In genomic region chr19:3035542-3036118, GRCh38 we compare ENCODE assay signal across 1 cellular context.
TF ChIP-seq lines count a peak whose summit lies in the region.

No MANE protein-coding gene starts in this region.

TF ChIP-seq in GM12878, 131 proteins besides CTCF, POLR2A, EP300 and RAD21 (continued from another document and continues in another):
- TF ChIP-seq YY1 (IDR thresholded peaks at IDR 0.05; ENCODE audit: low read depth, low read length): no peak; the same call in 1 of the 2 replicates
- TF ChIP-seq CHD4 (IDR thresholded peaks at IDR 0.05): no peak
- TF ChIP-seq PAX5 (IDR thresholded peaks at IDR 0.05; ENCODE audit: borderline replicate concordance, low read depth, low read length): no peak
- no peak for TF ChIP-seq E2F8 (IDR thresholded peaks at IDR 0.05; ENCODE audit: low read depth, partially characterized antibody)
- no peak for TF ChIP-seq SIX5 (IDR thresholded peaks at IDR 0.05; ENCODE audit: low read depth, low read length, severe bottlenecking)
- no peak for TF ChIP-seq HSF1 (IDR thresholded peaks at IDR 0.05; ENCODE audit: low read depth, low read length)
- peak; percentile 11; the same call in 1 of the 2 replicates for TF ChIP-seq LARP7 (IDR thresholded peaks at IDR 0.05)
- no peak for TF ChIP-seq IRF5 (IDR thresholded peaks at IDR 0.05; ENCODE audit: borderline replicate concordance)
- TF ChIP-seq HCFC1 (IDR thresholded peaks at IDR 0.05; ENCODE audit: low read length): no peak; the same call in 1 of the 2 replicates
- TF ChIP-seq RELB (IDR thresholded peaks at IDR 0.05; ENCODE audit: low read depth): no peak
- no peak for TF ChIP-seq EZH2 (IDR thresholded peaks at IDR 0.05; ENCODE audit: borderline replicate concordance, control insufficient read depth, low read depth, low read length)
- TF ChIP-seq REST (IDR thresholded peaks at IDR 0.05; ENCODE audit: low read depth, low read length): no peak
- TF ChIP-seq ZBTB40 (IDR thresholded peaks at IDR 0.05; ENCODE audit: borderline replicate concordance): no peak
- no peak; the same call in 1 of the 2 replicates for TF ChIP-seq RAD51 (IDR thresholded peaks at IDR 0.05)
- TF ChIP-seq POLR2AphosphoS2 (IDR thresholded peaks at IDR 0.05; ENCODE audit: low read depth, low read length): no peak
- no peak for TF ChIP-seq TCF12 (IDR thresholded peaks at IDR 0.05; ENCODE audit: low read depth, low read length)
- TF ChIP-seq ASH2L (IDR thresholded peaks at IDR 0.05; ENCODE audit: borderline replicate concordance, low read depth): no peak
- no peak for TF ChIP-seq YBX1 (IDR thresholded peaks at IDR 0.05)
- no peak for TF ChIP-seq PRDM15 (CRISPR knock-in tag; IDR thresholded peaks at IDR 0.05)
- TF ChIP-seq ZBED1 (IDR thresholded peaks at IDR 0.05; ENCODE audit: borderline replicate concordance): no peak
- peak; percentile 87; the same call in 1 of the 2 replicates for TF ChIP-seq CHD2 (IDR thresholded peaks at IDR 0.05; ENCODE audit: borderline replicate concordance, low read depth, low read length)
- peak; percentile 97 for TF ChIP-seq SP1 (IDR thresholded peaks at IDR 0.05; ENCODE audit: low read depth, low read length)
- no peak for TF ChIP-seq RELA (IDR thresholded peaks at IDR 0.05; ENCODE audit: borderline replicate concordance, partially characterized antibody)
- TF ChIP-seq NR2C1 (IDR thresholded peaks at IDR 0.05): no peak
- no peak for TF ChIP-seq NRF1 (conservative IDR thresholded peaks at IDR 0.05; ENCODE audit: low read depth, low read length)
- TF ChIP-seq RB1 (IDR thresholded peaks at IDR 0.05; ENCODE audit: borderline replicate concordance): no peak
- TF ChIP-seq MAX (IDR thresholded peaks at IDR 0.05; ENCODE audit: low read depth, low read length): no peak
- TF ChIP-seq SPI1 (IDR thresholded peaks at IDR 0.05; ENCODE audit: borderline replicate concordance, insufficient read depth, low read depth, low read length): no peak
- TF ChIP-seq FOXM1 (IDR thresholded peaks at IDR 0.05; ENCODE audit: low read depth, low read length): no peak
- TF ChIP-seq MLLT1 (IDR thresholded peaks at IDR 0.05): 0 out of 2 replicates have a peak, but pooled peaks have one; percentile 10
